Comparison of ENCODE assay signal across 8 cellular contexts in genomic region chr1:231626535-231626950, GRCh38. TPM values are rescaled to one million over a fixed set of nuclear protein-coding genes. Genes with fewer than 3 reads are reported as not detected.
DNase-seq lines count a peak whose midpoint lies in the region; ATAC-seq and TF ChIP-seq lines count a peak whose summit lies in the region.

Gene DISC1 (plus strand): TSS chr1:231626790. CDS start chr1:231626868, 78 bp downstream.

- peak within 1 kb of the TSS; percentile 80 for H3K27ac Mint-ChIP-seq in activated naive CD8-positive, alpha-beta T cell treated with anti-CD3 and anti-CD28 coated beads for 36 hours

- H3K9me3 ChIP-seq in SJSA1 (replicated peaks): no peaks in the 10 kb centered on the region
- no peaks in the 10 kb centered on the region for H3K9me3 ChIP-seq in neutrophil
- no peaks in the 10 kb centered on the region for H3K9me3 ChIP-seq in thyroid gland

- TF ChIP-seq CTCF in neutrophil (IDR thresholded peaks at IDR 0.05) (no peak), thyroid gland (IDR thresholded peaks at IDR 0.05) (no peak)

- peak in 1 of 2 donors; percentile 35 for TF ChIP-seq POLR2A in thyroid gland (IDR thresholded peaks at IDR 0.05)

- peak within 1 kb of the TSS; percentile 84 for H3K4me3 Mint-ChIP-seq in activated naive CD8-positive, alpha-beta T cell treated with anti-CD3 and anti-CD28 coated beads for 36 hours

- peaks cover 24% of the 10 kb centered on the region for H3K4me1 Mint-ChIP-seq in activated naive CD8-positive, alpha-beta T cell treated with anti-CD3 and anti-CD28 coated beads for 36 hours

- H3K27ac ChIP-seq in SJSA1 (no peak within 1 kb of the TSS), neutrophil (peak within 1 kb of the TSS; percentile 76), thyroid gland (peak within 1 kb of the TSS in 2 of 3 donors; percentile 71 to 90)

- H3K27me3 Mint-ChIP-seq in activated naive CD8-positive, alpha-beta T cell treated with anti-CD3 and anti-CD28 coated beads for 36 hours: no peaks in the 10 kb centered on the region

- H3K36me3 Mint-ChIP-seq in activated naive CD8-positive, alpha-beta T cell treated with anti-CD3 and anti-CD28 coated beads for 36 hours: no peaks in the 10 kb centered on the region

- H3K36me3 ChIP-seq in SJSA1 (peaks cover 5% of the 10 kb centered on the region; the same call in 1 of the 2 replicates), neutrophil (no peaks in the 10 kb centered on the region), thyroid gland (no peaks in the 10 kb centered on the region)

- H3K9me3 Mint-ChIP-seq in activated naive CD8-positive, alpha-beta T cell treated with anti-CD3 and anti-CD28 coated beads for 36 hours: peaks cover 3% of the 10 kb centered on the region

- intact Hi-C loops in thyroid gland (cut with DNase I): no loop called here

- DNase-seq in COR-L47 (lab: John Stamatoyannopoulos, UW): peak; percentile 85
- DNase-seq in LoVo (ENCODE audit: low spot score): peak; percentile 61
- peak; percentile 79 to 82 for DNase-seq in SJSA1 (ENCODE audit: low read depth in 1 of 2, low spot score in 2 of 2)
- peak; percentile 73 for DNase-seq in activated naive CD8-positive, alpha-beta T cell treated with anti-CD3 and anti-CD28 coated beads for 36 hours
- peak; percentile 67 for DNase-seq in glomerular endothelial cell (ENCODE audit: extremely low read depth, low read depth, low spot score)
- peak; percentile 74 to 83 for DNase-seq in thyroid gland

- ATAC-seq in GM21723 (IDR thresholded peaks at IDR 0.05; ENCODE audit: unreplicated experiment): peak; percentile 71

- WGBS in thyroid gland, 2 donors: 0% methylated on average over 4 to 17 of the region's 38 CpGs

- H3K4me1 ChIP-seq in SJSA1 (replicated peaks) (peaks cover 26% of the 10 kb centered on the region), neutrophil (ENCODE audit: control insufficient read depth in 1 of 2, insufficient read depth in 1 of 2, low read depth in 1 of 2, low read length in 1 of 2) (peaks cover 22 to 32% of the 10 kb centered on the region in 2 experiments), thyroid gland (peaks cover 0 to 12% of the 10 kb centered on the region in 2 donors)

- peak within 1 kb of the TSS; percentile 77 for H3K4me3 ChIP-seq in SJSA1
- H3K4me3 ChIP-seq in neutrophil (ENCODE audit: low read depth in 1 of 2, low read length in 1 of 2): peak within 1 kb of the TSS; percentile 81 to 96
- H3K4me3 ChIP-seq in thyroid gland (replicated peaks in 1 of 3): peak within 1 kb of the TSS; percentile 63 to 87 (median 83)

- H3K27me3 ChIP-seq in SJSA1 (replicated peaks) (no peaks in the 10 kb centered on the region), neutrophil (no peaks in the 10 kb centered on the region), thyroid gland (no peaks in the 10 kb centered on the region)

RNA-seq across cellular contexts. Expression of gene DISC1, which starts in this region (rescaled TPM):
- total RNA-seq in SJSA1 (2014; rRNA removed; shearing (Covaris generic)): 3.3 and 3.8 TPM in 2 replicates
- total RNA-seq in activated naive CD8-positive, alpha-beta T cell treated with anti-CD3 and anti-CD28 coated beads for 36 hours: 1 to 10 TPM; 1.7 to 2.0 TPM
- total RNA-seq in glomerular endothelial cell (22.1 and 36.7 TPM in 2 replicates), thyroid gland (10 to 100 TPM in 1 of 4 donors, 1 to 10 TPM in 3; 6.9 to 17.7 (median 9.8) TPM)
